Comparison of ENCODE assay signal across 22 cellular contexts in genomic region chr22:45885941-45886395, GRCh38.
DNase-seq lines count a peak whose midpoint lies in the region; ATAC-seq, FAIRE-seq and TF ChIP-seq lines count a peak whose summit lies in the region.
"Had no signal": no experiment of that assay in that cellular context is flagged by ENCODE, and none has a peak within 500 bp of the region (broad histone marks: within the 10 kb centered on the region; RNA-seq: fewer than 3 reads in every experiment).

No MANE protein-coding gene starts in this region.

- H3K56ac ChIP-seq in H1 (replicated peaks; ENCODE audit: insufficient read length, low read depth, low read length), result no peak overlapping the region

- no peak overlapping the region for H3K18ac ChIP-seq in H1 (ENCODE audit: extremely low read depth, low read length)

- peak in 3 of 5 donors; percentile 31 to 61 (median 45) for DNase-seq in heart left ventricle
- DNase-seq in left cardiac atrium, result no peak
- no peak for DNase-seq in H1 (ENCODE audit: low read depth in 1 of 2, low spot score in 2 of 2)
- peak in 2 of 3 donors; percentile 15 to 37 for DNase-seq in mucosa of descending colon
- peak; percentile 40 to 69 for DNase-seq in aorta
- no peak for DNase-seq in SHP77 treated with DMSO at 0.1 percent for 48 hours (lab: John Stamatoyannopoulos, UW)
- DNase-seq in NCI-H82 (lab: John Stamatoyannopoulos, UW), result no peak
- no peak for DNase-seq in left lobe of liver (ENCODE audit: low spot score)
- DNase-seq: ACHN; activated CD4-positive, alpha-beta T cell treated with anti-CD3 and anti-CD28 coated beads for 1 hour; activated CD8-positive, alpha-beta memory T cell treated with anti-CD3 and anti-CD28 coated beads, Interleukin-2, amount 10 ng/mL, durations not matched to agents 7 days and 5 days; CD4-positive, alpha-beta memory T cell; central memory CD4-positive, alpha-beta T cell; DMS79; effector CD4-positive, alpha-beta T cell; esophagus squamous epithelium; NCI-H1930; stimulated activated CD4-positive, alpha-beta T cell treated with anti-CD3 and anti-CD28 coated beads, Interleukin-1b, Interleukin-23, amount 100 ng/mL, for 48 hours; T1000 had no signal

- CTCF ChIA-PET in H1 (lab: Charles Lee; ENCODE audit: partially characterized antibody), result interaction anchor here (0.6 kb wide), 1 partner anchor 22 kb away, joined by 3 read pairs; no protein-coding TSS in a partner anchor

- ATAC-seq in heart left ventricle, result peak in 1 of 4 donors; percentile 14
- ATAC-seq in left cardiac atrium, result no peak
- ATAC-seq in mucosa of descending colon, result no peak
- ATAC-seq in aorta (ENCODE audit: low FRiP score), result no peak
- ATAC-seq in left lobe of liver, result no peak
- ATAC-seq: activated CD8-positive, alpha-beta memory T cell treated with anti-CD3 and anti-CD28 coated beads, Interleukin-2, amount 10 ng/mL, durations not matched to agents 7 days and 5 days; activated T-helper 17 cell treated with anti-CD3 and anti-CD28 coated beads, Interleukin-2, amount 50 U/mL, for 72 hours had no signal

- H2BK20ac ChIP-seq in H1 (ENCODE audit: low read length), result no peak overlapping the region

- FAIRE-seq in H1 (lab: Jason Lieb, UNC), result no peak

- no peak overlapping the region for H2BK120ac ChIP-seq in H1 (replicated peaks; ENCODE audit: low read depth, low read length)

- peaks cover 0 to 32% (median 4%) of the 10 kb centered on the region in 12 donors for H3K4me1 ChIP-seq in heart left ventricle
- H3K4me1 ChIP-seq in H1 (replicated peaks in 1 of 4; ENCODE audit: control insufficient read depth in 3 of 4, insufficient read depth in 4 of 4, low read length in 3 of 4), result peaks cover 0 to 8% (median 5%) of the 10 kb centered on the region in 4 experiments; a peak in 5 of 7 replicates
- H3K4me1 ChIP-seq in mucosa of descending colon (ENCODE audit: low read depth), result no peaks in the 10 kb centered on the region
- no peaks in the 10 kb centered on the region for H3K4me1 ChIP-seq in aorta (ENCODE audit: control insufficient read depth in 1 of 2, insufficient read depth in 2 of 2, low read length in 2 of 2)

- H2AFZ ChIP-seq in H1 (ENCODE audit: low read length), result no peak overlapping the region

- H3K23me2 ChIP-seq in H1 (ENCODE audit: low read depth, low read length), result no peaks in the 10 kb centered on the region

- H3K9me3 ChIP-seq in heart left ventricle (no peaks in the 10 kb centered on the region), H1 (ENCODE audit: insufficient read depth in 2 of 2, low read depth in 1 of 2, low read length in 1 of 2) (no peaks in the 10 kb centered on the region), mucosa of descending colon (no peaks in the 10 kb centered on the region), aorta (ENCODE audit: control insufficient read depth, low read length) (no peaks in the 10 kb centered on the region)
- H3K9me3 ChIP-seq: esophagus squamous epithelium, neutrophil, upper lobe of left lung had no signal

- no peak overlapping the region for H3K9ac ChIP-seq in H1 (replicated peaks in 1 of 4; ENCODE audit: extremely low read depth in 1 of 4, low read depth in 3 of 4, low read length in 3 of 4)

- H3K4me3 ChIP-seq in heart left ventricle (no peak overlapping the region), H1 (ENCODE audit: extremely low read depth in 1 of 4, insufficient read depth in 2 of 4, low read depth in 3 of 4, low read length in 4 of 4) (no peak overlapping the region), mucosa of descending colon (no peak overlapping the region), aorta (ENCODE audit: low read length in 2 of 2) (no peak overlapping the region)
- H3K4me3 ChIP-seq: esophagus squamous epithelium, upper lobe of left lung had no signal

- peak overlapping the region; percentile 60; the same call in 1 of the 2 replicates for H2BK12ac ChIP-seq in H1 (ENCODE audit: low read depth, low read length)

- POLR2A ChIA-PET in H1 (lab: Charles Lee; ENCODE audit: partially characterized antibody), result no interaction called here

- no peak overlapping the region for H2BK15ac ChIP-seq in H1 (ENCODE audit: low read length)

- 32 to 52% (median 37%) methylated on average over 11 to 21 of the region's 21 CpGs for WGBS in heart left ventricle, 4 donors
- 90% methylated on average over 20 of the region's 21 CpGs; no CpG with 5 or more reads in 1 of the 2 experiments for WGBS in H1 (ENCODE audit: extremely low coverage in 1 of 2, insufficient coverage in 1 of 2, insufficient read length in 1 of 2, insufficient replicate concordance in 2 of 2, low coverage in 1 of 2, low lambda C conversion rate in 2 of 2, missing lambda C conversion rate in 1 of 2), 2 experiments
- WGBS in aorta, 2 donors, result 74 to 82% methylated on average over 21 of the region's 21 CpGs

- no peak overlapping the region for H4K8ac ChIP-seq in H1 (ENCODE audit: extremely low read depth, insufficient read depth, low read length)

- no peak for TF ChIP-seq RAD21 in H1 (IDR thresholded peaks at IDR 0.05 in 1 of 2, conservative IDR thresholded peaks at IDR 0.05 in 1 of 2; ENCODE audit: low read depth in 2 of 2, low read length in 2 of 2)

- H3K27me3 ChIP-seq in heart left ventricle (peaks cover 5 to 47% (median 15%) of the 10 kb centered on the region in 9 donors), H1 (replicated peaks in 1 of 4; ENCODE audit: control insufficient read depth in 3 of 4, extremely low read depth in 1 of 4, insufficient read depth in 3 of 4, low read length in 3 of 4) (peaks cover 0 to 14% (median 11%) of the 10 kb centered on the region in 4 experiments; a peak in 6 of 7 replicates), aorta (ENCODE audit: control insufficient read depth in 1 of 2, insufficient read depth in 2 of 2, low read length in 1 of 2) (no peaks in the 10 kb centered on the region)

- no peak for TF ChIP-seq EP300 in H1 (IDR thresholded peaks at IDR 0.05; ENCODE audit: borderline replicate concordance in 1 of 2, low read depth in 2 of 2, low read length in 2 of 2)

- H3K36me3 ChIP-seq in heart left ventricle (no peaks in the 10 kb centered on the region), H1 (ENCODE audit: control insufficient read depth in 2 of 4, insufficient read depth in 4 of 4, low read length in 3 of 4) (no peaks in the 10 kb centered on the region), mucosa of descending colon (ENCODE audit: low read depth) (no peaks in the 10 kb centered on the region), aorta (ENCODE audit: control insufficient read depth in 1 of 2, insufficient read depth in 2 of 2, low read length in 1 of 2) (no peaks in the 10 kb centered on the region)
- H3K36me3 ChIP-seq: esophagus squamous epithelium, neutrophil, upper lobe of left lung had no signal

- no peak overlapping the region for H3K23ac ChIP-seq in H1 (ENCODE audit: insufficient read length)

- H3K79me1 ChIP-seq in H1 (ENCODE audit: low read depth, low read length), result no peaks in the 10 kb centered on the region

- no peak overlapping the region for H2AK5ac ChIP-seq in H1 (ENCODE audit: low read depth, low read length)

- intact Hi-C loops in heart left ventricle (cut with DNase I) (no loop called here), left cardiac atrium (cut with DNase I) (no loop called here), mucosa of descending colon (cut with DNase I, micrococcal nuclease) (no loop called here), aorta (cut with DNase I) (no loop called here)

- H3K27ac ChIP-seq in heart left ventricle (no peak overlapping the region), H1 (ENCODE audit: low read depth, low read length) (no peak overlapping the region), aorta (ENCODE audit: low read depth in 1 of 2, low read length in 2 of 2) (no peak overlapping the region)
- H3K27ac ChIP-seq: esophagus squamous epithelium, neutrophil, upper lobe of left lung had no signal

- TF ChIP-seq CTCF in heart left ventricle (IDR thresholded peaks at IDR 0.05) (no peak), H1 (IDR thresholded peaks at IDR 0.05; ENCODE audit: control extremely low read depth in 1 of 3, insufficient read depth in 1 of 3, low read depth in 1 of 3, low read length in 3 of 3) (no peak), mucosa of descending colon (IDR thresholded peaks at IDR 0.05) (no peak)

- TF ChIP-seq POLR2A in heart left ventricle (IDR thresholded peaks at IDR 0.05) (no peak), H1 (IDR thresholded peaks at IDR 0.05; ENCODE audit: control extremely low read depth in 1 of 2, low read depth in 2 of 2, low read length in 2 of 2) (no peak)

- H4K20me1 ChIP-seq in H1 (replicated peaks in 1 of 2; ENCODE audit: control insufficient read depth in 1 of 2, insufficient read depth in 2 of 2, low read length in 2 of 2), result peaks cover 2 to 7% of the 10 kb centered on the region in 2 experiments

- no peaks in the 10 kb centered on the region for H3K79me2 ChIP-seq in H1 (ENCODE audit: control insufficient read depth in 1 of 2, insufficient read depth in 2 of 2, low read length in 2 of 2)

- H3K14ac ChIP-seq in H1 (ENCODE audit: insufficient read length), result no peak overlapping the region

- H3K4ac ChIP-seq in H1 (replicated peaks; ENCODE audit: insufficient read length, low read depth, low read length), result no peak overlapping the region

- no peak overlapping the region for H3K4me2 ChIP-seq in H1 (ENCODE audit: insufficient read depth in 1 of 2, low read depth in 2 of 2, low read length in 2 of 2)

- H4K91ac ChIP-seq in H1 (replicated peaks; ENCODE audit: insufficient read length, low read length), result no peak overlapping the region

- H2BK5ac ChIP-seq in H1 (ENCODE audit: low read depth, low read length), result no peak overlapping the region

- no peak overlapping the region for H4K5ac ChIP-seq in H1 (ENCODE audit: insufficient read length, low read depth, low read length)

TF ChIP-seq in H1, 55 proteins besides CTCF, POLR2A, EP300 and RAD21:
- TF ChIP-seq JUN (IDR thresholded peaks at IDR 0.05; ENCODE audit: low read depth, low read length), result no peak
- no peak for TF ChIP-seq CHD2 (IDR thresholded peaks at IDR 0.05; ENCODE audit: low read length)
- no peak for TF ChIP-seq GABPA (IDR thresholded peaks at IDR 0.05; ENCODE audit: borderline replicate concordance, insufficient read depth, low read length)
- no peak for TF ChIP-seq CTBP2 (IDR thresholded peaks at IDR 0.05; ENCODE audit: borderline replicate concordance, insufficient read depth, insufficient read length, low read length)
- TF ChIP-seq RXRA (IDR thresholded peaks at IDR 0.05; ENCODE audit: insufficient read depth, low read depth, low read length), result no peak
- no peak for TF ChIP-seq SP1 (IDR thresholded peaks at IDR 0.05; ENCODE audit: low read depth, low read length)
- no peak for TF ChIP-seq ZNF274 (IDR thresholded peaks at IDR 0.05; ENCODE audit: borderline replicate concordance, extremely low read depth, low read length)
- TF ChIP-seq JUND (IDR thresholded peaks at IDR 0.05; ENCODE audit: low read length), result no peak
- no peak for TF ChIP-seq ASH2L (IDR thresholded peaks at IDR 0.05; ENCODE audit: low read length)

Comparison
In these comparisons a context has a peak if more than half of its experiments do, and no peak if none do; other contexts are left out.
1. DNase-seq: peak in heart left ventricle (3 of 5), mucosa of descending colon (2 of 3) and aorta (2 of 2); none in left cardiac atrium (single experiment), H1 (0 of 2), SHP77 treated with DMSO at 0.1 percent for 48 hours (single experiment), NCI-H82 (single experiment) and left lobe of liver (single experiment).